In the genomic region with DNA sequence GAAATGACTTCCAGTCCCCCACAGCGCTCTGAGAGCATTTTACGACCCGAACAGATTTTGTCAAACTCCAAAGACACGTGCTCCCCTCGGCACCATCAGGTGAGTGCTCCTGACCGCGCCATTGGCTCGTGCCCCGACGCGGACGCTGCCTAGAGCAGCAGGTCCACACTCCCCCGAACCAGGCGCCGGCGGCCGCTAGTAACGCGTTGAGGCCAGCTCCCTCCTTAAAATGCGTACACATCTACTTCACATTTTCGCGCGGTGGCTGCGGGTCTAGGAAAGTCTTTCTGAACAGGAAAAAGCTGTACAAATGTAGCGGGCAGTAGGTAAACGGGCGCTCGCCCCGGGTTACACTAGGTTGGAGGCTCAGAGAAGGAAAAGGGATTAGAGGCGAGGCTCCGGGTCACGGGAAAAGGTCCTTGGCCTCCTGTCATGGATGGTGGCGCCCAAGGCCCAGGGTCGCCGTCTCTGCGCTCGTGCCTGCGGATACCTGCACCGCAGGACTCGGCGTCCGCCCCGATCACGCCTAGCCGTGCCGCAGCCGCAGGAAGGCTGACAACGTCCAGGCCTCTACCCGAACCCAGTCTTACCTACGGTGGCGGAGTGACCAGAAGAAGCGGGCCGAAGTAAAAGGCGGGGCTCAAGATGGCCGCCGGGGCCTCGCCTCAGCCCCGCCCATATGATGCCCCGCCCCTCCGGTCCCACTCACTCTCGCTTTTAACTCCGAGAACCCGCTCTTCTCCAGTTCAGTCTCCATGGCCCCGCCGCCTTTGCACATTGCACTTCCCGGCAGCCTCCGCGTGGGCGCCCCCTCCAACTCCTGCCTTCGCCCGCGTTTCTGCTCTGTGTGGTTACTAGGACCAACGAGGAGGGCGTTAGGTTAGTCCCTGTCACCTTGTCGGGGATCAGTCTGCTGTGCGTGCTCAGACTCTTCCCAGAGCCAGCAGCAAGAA, we compare ENCODE assay signal across 8 cellular contexts. TPM values are rescaled to one million over a fixed set of nuclear protein-coding genes. Genes with fewer than 3 reads are reported as not detected.
DNase-seq lines count a peak whose midpoint lies in the region; ATAC-seq, FAIRE-seq and TF ChIP-seq lines count a peak whose summit lies in the region.

A gene with protein sequence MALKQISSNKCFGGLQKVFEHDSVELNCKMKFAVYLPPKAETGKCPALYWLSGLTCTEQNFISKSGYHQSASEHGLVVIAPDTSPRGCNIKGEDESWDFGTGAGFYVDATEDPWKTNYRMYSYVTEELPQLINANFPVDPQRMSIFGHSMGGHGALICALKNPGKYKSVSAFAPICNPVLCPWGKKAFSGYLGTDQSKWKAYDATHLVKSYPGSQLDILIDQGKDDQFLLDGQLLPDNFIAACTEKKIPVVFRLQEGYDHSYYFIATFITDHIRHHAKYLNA (minus strand): TSS at position 647 of the 953 bp plus-strand sequence. CDS start 5,748 bp downstream, outside the sequence.

- FAIRE-seq in A549 (lab: Jason Lieb, UNC): no peak

- H3K4me2 ChIP-seq in A549 (peak within 1 kb of the TSS; percentile 94), smooth muscle cell (peak within 1 kb of the TSS; percentile 97)

- TF ChIP-seq POLR2A in A549 (IDR thresholded peaks at IDR 0.05; ENCODE audit: low read length) (peak; percentile 48; the same call in 1 of the 2 replicates), breast epithelium (IDR thresholded peaks at IDR 0.05) (no peak)

- no peak for TF ChIP-seq RAD21 in A549 (conservative IDR thresholded peaks at IDR 0.05 in 1 of 2, IDR thresholded peaks at IDR 0.05 in 1 of 2)

- TF ChIP-seq CTCF in A549 (IDR thresholded peaks at IDR 0.05): no peak
- no peak for TF ChIP-seq CTCF in VCaP (conservative IDR thresholded peaks at IDR 0.05)
- peak in 2 of 3 donors; percentile 6 to 14 for TF ChIP-seq CTCF in breast epithelium (IDR thresholded peaks at IDR 0.05)
- TF ChIP-seq CTCF in smooth muscle cell (IDR thresholded peaks at IDR 0.05; ENCODE audit: borderline replicate concordance, insufficient read depth, poor library complexity, severe bottlenecking): no peak

- H3K9ac ChIP-seq in smooth muscle cell (ENCODE audit: low read depth): peak within 1 kb of the TSS; percentile 85

- intact Hi-C loops in breast epithelium (cut with DNase I; ENCODE audit: low total_unique reads): no loop called here

- no peaks in the 10 kb centered on the region for H3F3A ChIP-seq in smooth muscle cell (ENCODE audit: low read depth)

- DNase-seq in A549 (ENCODE audit: low read depth in 1 of 2, low spot score in 1 of 2) (peak; percentile 62 to 90), NCI-H2171 (lab: John Stamatoyannopoulos, UW) (peak; percentile 68), breast epithelium (ENCODE audit: low spot score in 2 of 2) (peak; percentile 88 to 92), iPS-NIHi11 (ENCODE audit: low spot score) (peak; percentile 92), smooth muscle cell (lab: John Stamatoyannopoulos, UW; ENCODE audit: unreplicated experiment) (peak; percentile 71)

- H4K20me1 ChIP-seq in smooth muscle cell (ENCODE audit: low read depth): no peaks in the 10 kb centered on the region

- TF ChIP-seq EP300 in A549 (IDR thresholded peaks at IDR 0.05): no peak

- H3K9me3 ChIP-seq in A549 (no peaks in the 10 kb centered on the region), breast epithelium (no peaks in the 10 kb centered on the region), smooth muscle cell (replicated peaks; ENCODE audit: low read depth) (no peaks in the 10 kb centered on the region)

- H3K36me3 ChIP-seq in breast epithelium (no peaks in the 10 kb centered on the region), smooth muscle cell (ENCODE audit: low read depth) (no peaks in the 10 kb centered on the region)

- peaks cover 33% of the 10 kb centered on the region for H3K79me2 ChIP-seq in smooth muscle cell (ENCODE audit: low read depth)

- CTCF ChIA-PET in A549 (lab: Yijun Ruan, JAX): interaction anchor here (1.1 to 1.4 kb wide), 3 partner anchors 32 to 265 kb away, joined by 3 to 7 read pairs (median 3); no protein-coding TSS in a partner anchor

- H3K27me3 ChIP-seq in breast epithelium (no peaks in the 10 kb centered on the region), smooth muscle cell (ENCODE audit: low read depth) (no peaks in the 10 kb centered on the region)

- peak; percentile 96 for ATAC-seq in A549
- ATAC-seq in GM18861 (IDR thresholded peaks at IDR 0.05; ENCODE audit: unreplicated experiment): peak; percentile 77
- ATAC-seq in HG03097 (IDR thresholded peaks at IDR 0.05; ENCODE audit: low FRiP score, unreplicated experiment): peak; percentile 90

- H3K4me1 ChIP-seq in A549 (peaks cover 14% of the 10 kb centered on the region; the same call in 1 of the 3 replicates), breast epithelium (no peaks in the 10 kb centered on the region), smooth muscle cell (ENCODE audit: low read depth) (peaks cover 25% of the 10 kb centered on the region)

- peak within 1 kb of the TSS; percentile 89 for H3K4me3 ChIP-seq in A549
- H3K4me3 ChIP-seq in breast epithelium: peak within 1 kb of the TSS; percentile 81 to 88 (median 88)
- peak within 1 kb of the TSS; percentile 88 for H3K4me3 ChIP-seq in smooth muscle cell

- H2AFZ ChIP-seq in smooth muscle cell (ENCODE audit: low read depth): peak within 1 kb of the TSS; percentile 99

- WGBS in A549 (ENCODE audit: missing lambda C conversion rate): 3% methylated on average over 44 of the region's 76 CpGs
- WGBS in smooth muscle cell (ENCODE audit: low lambda C conversion rate): 1% methylated on average over 70 of the region's 76 CpGs

- peak within 1 kb of the TSS; percentile 95 to 98 for H3K27ac ChIP-seq in A549
- peak within 1 kb of the TSS; percentile 92 for H3K27ac ChIP-seq in VCaP
- H3K27ac ChIP-seq in breast epithelium: peak within 1 kb of the TSS; percentile 93
- peak within 1 kb of the TSS; percentile 73 for H3K27ac ChIP-seq in smooth muscle cell (ENCODE audit: low read depth)

- POLR2A ChIA-PET in A549 (lab: Yijun Ruan, JAX): no interaction called here

TF ChIP-seq in A549, 52 proteins besides CTCF, POLR2A, EP300 and RAD21 (continues in another document):
- TF ChIP-seq SREBF2 (IDR thresholded peaks at IDR 0.05) (no peak), HOXB5 (CRISPR knock-in tag; IDR thresholded peaks at IDR 0.05) (no peak), ESRRA (IDR thresholded peaks at IDR 0.05; ENCODE audit: borderline replicate concordance, low read length) (no peak), CHD2 (IDR thresholded peaks at IDR 0.05; ENCODE audit: low read length, partially characterized antibody) (peak; percentile 52), ZSCAN20 (CRISPR knock-in tag; IDR thresholded peaks at IDR 0.05) (no peak), JUN (IDR thresholded peaks at IDR 0.05) (peak; percentile 63 to 73), JUNB (IDR thresholded peaks at IDR 0.05) (no peak), RFX5 (IDR thresholded peaks at IDR 0.05) (no peak), BHLHE40 (IDR thresholded peaks at IDR 0.05; ENCODE audit: low read depth, low read length) (0 out of 2 replicates have a peak, but pooled peaks have one; percentile 8), HEYL (CRISPR knock-in tag; IDR thresholded peaks at IDR 0.05) (no peak), NR3C1 (IDR thresholded peaks at IDR 0.05) (no peak), PHF8 (IDR thresholded peaks at IDR 0.05; ENCODE audit: borderline replicate concordance, low read depth) (peak; percentile 73), SMC3 (IDR thresholded peaks at IDR 0.05) (no peak), TP53 (CRISPR knock-in tag; IDR thresholded peaks at IDR 0.05) (peak; percentile 74; the same call in 1 of the 2 replicates), FOSL2 (IDR thresholded peaks at IDR 0.05) (no peak), FOSL2 (CRISPR knock-in tag; IDR thresholded peaks at IDR 0.05) (no peak), KDM1A (IDR thresholded peaks at IDR 0.05; ENCODE audit: low read depth) (no peak), CEBPB (IDR thresholded peaks at IDR 0.05) (no peak)
- TF ChIP-seq, protein P1, sequence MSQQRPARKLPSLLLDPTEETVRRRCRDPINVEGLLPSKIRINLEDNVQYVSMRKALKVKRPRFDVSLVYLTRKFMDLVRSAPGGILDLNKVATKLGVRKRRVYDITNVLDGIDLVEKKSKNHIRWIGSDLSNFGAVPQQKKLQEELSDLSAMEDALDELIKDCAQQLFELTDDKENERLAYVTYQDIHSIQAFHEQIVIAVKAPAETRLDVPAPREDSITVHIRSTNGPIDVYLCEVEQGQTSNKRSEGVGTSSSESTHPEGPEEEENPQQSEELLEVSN (IDR thresholded peaks at IDR 0.05; ENCODE audit: borderline replicate concordance, low read depth): peak; percentile 85
- TF ChIP-seq, protein P2, sequence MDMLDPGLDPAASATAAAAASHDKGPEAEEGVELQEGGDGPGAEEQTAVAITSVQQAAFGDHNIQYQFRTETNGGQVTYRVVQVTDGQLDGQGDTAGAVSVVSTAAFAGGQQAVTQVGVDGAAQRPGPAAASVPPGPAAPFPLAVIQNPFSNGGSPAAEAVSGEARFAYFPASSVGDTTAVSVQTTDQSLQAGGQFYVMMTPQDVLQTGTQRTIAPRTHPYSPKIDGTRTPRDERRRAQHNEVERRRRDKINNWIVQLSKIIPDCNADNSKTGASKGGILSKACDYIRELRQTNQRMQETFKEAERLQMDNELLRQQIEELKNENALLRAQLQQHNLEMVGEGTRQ (IDR thresholded peaks at IDR 0.05): peak; percentile 87
- TF ChIP-seq, protein P3, sequence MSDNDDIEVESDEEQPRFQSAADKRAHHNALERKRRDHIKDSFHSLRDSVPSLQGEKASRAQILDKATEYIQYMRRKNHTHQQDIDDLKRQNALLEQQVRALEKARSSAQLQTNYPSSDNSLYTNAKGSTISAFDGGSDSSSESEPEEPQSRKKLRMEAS (IDR thresholded peaks at IDR 0.05): peak; percentile 87
- TF ChIP-seq, protein P4, sequence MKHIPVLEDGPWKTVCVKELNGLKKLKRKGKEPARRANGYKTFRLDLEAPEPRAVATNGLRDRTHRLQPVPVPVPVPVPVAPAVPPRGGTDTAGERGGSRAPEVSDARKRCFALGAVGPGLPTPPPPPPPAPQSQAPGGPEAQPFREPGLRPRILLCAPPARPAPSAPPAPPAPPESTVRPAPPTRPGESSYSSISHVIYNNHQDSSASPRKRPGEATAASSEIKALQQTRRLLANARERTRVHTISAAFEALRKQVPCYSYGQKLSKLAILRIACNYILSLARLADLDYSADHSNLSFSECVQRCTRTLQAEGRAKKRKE (CRISPR knock-in tag; IDR thresholded peaks at IDR 0.05; ENCODE audit: low read depth): peak; percentile 62; the same call in 1 of the 2 replicates

RNA-seq across cellular contexts. Expression of the gene that starts here (rescaled TPM):
- polyA plus RNA-seq in A549 (2011; rRNA removed) (122 and 147 TPM in 2 replicates), A549 (2017; fragmentation: RNase III; extraction: RNeasy Plus Mini Kit Qiagen cat#74134 plus additional on column Dnase treatment) (107 to 116 TPM (median 111 TPM) in 3 replicates), smooth muscle cell (142 and 146 TPM in 2 replicates)
- 36.8 and 41.6 TPM in 2 replicates for polyA plus RNA-seq in A549 (2012; cell fraction: cytosol; rRNA removed)
- polyA plus RNA-seq in A549 (2012; cell fraction: nucleus; rRNA removed): 14.8 and 19.1 TPM in 2 replicates
- 20.6 and 22.6 TPM in 2 replicates for polyA minus RNA-seq in A549 (2011; rRNA and poly(A)+ RNA removed)
- total RNA-seq in breast epithelium (100 to 1,000 TPM; 110 to 151 (median 118) TPM), smooth muscle cell (133 and 147 TPM in 2 replicates)

Comparison
In these comparisons a context has a peak if more than half of its experiments do, and no peak if none do; other contexts are left out.
1. Peak in every context shown above with its lines: DNase-seq, ATAC-seq, H3K4me3 ChIP-seq and H3K27ac ChIP-seq.
2. CTCF ChIP-seq: peak in breast epithelium (2 of 3); none in A549 (single experiment), VCaP (single experiment) and smooth muscle cell (single experiment).